1 cellular context compared by ENCODE assay signal in genomic region chr6:52976149-52976548, GRCh38.
TF ChIP-seq lines count a peak whose summit lies in the region.

No MANE protein-coding gene starts in this region.

TF ChIP-seq in H1, 55 proteins besides CTCF, POLR2A, EP300 and RAD21:
- no peak for TF ChIP-seq TCF12 (IDR thresholded peaks at IDR 0.05; ENCODE audit: low read depth, low read length)
- TF ChIP-seq SUZ12 (IDR thresholded peaks at IDR 0.05; ENCODE audit: low read length): no peak
- TF ChIP-seq, protein P1, sequence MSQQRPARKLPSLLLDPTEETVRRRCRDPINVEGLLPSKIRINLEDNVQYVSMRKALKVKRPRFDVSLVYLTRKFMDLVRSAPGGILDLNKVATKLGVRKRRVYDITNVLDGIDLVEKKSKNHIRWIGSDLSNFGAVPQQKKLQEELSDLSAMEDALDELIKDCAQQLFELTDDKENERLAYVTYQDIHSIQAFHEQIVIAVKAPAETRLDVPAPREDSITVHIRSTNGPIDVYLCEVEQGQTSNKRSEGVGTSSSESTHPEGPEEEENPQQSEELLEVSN (IDR thresholded peaks at IDR 0.05): no peak
- no peak for TF ChIP-seq TEAD4 (IDR thresholded peaks at IDR 0.05; ENCODE audit: low read depth, low read length)
- TF ChIP-seq BACH1 (IDR thresholded peaks at IDR 0.05; ENCODE audit: low read length): no peak
- TF ChIP-seq TAF1 (IDR thresholded peaks at IDR 0.05; ENCODE audit: low read depth, low read length): no peak
- no peak for TF ChIP-seq HDAC2 (IDR thresholded peaks at IDR 0.05; ENCODE audit: borderline replicate concordance in 1 of 2, low read depth in 2 of 2, low read length in 2 of 2)
- TF ChIP-seq JUND (IDR thresholded peaks at IDR 0.05; ENCODE audit: low read length): no peak
- no peak for TF ChIP-seq TAF7 (optimal IDR thresholded peaks at IDR 0.05; ENCODE audit: borderline replicate concordance, low read depth, low read length)
- TF ChIP-seq NRF1 (IDR thresholded peaks at IDR 0.05; ENCODE audit: low read depth, low read length): no peak
- no peak for TF ChIP-seq MAFK (IDR thresholded peaks at IDR 0.05; ENCODE audit: low read depth, low read length)
- TF ChIP-seq BRCA1 (IDR thresholded peaks at IDR 0.05; ENCODE audit: low read depth, low read length): no peak
- TF ChIP-seq NANOG (IDR thresholded peaks at IDR 0.05; ENCODE audit: insufficient read depth, low read depth, low read length, poor library complexity, severe bottlenecking): no peak
- TF ChIP-seq RNF2 (IDR thresholded peaks at IDR 0.05; ENCODE audit: borderline replicate concordance, low read depth, low read length, missing control alignments, poor library complexity, severe bottlenecking): no peak
- no peak for TF ChIP-seq JUN (IDR thresholded peaks at IDR 0.05; ENCODE audit: low read depth, low read length)
- TF ChIP-seq GABPA (IDR thresholded peaks at IDR 0.05; ENCODE audit: borderline replicate concordance, insufficient read depth, low read length): no peak
TF ChIP-seq in H1: peak in this region for 0.
